ENCODE assay signal across 2 cellular contexts in genomic region chr7:150923191-150923590, GRCh38.
TF ChIP-seq lines count a peak whose summit lies in the region.

No MANE protein-coding gene starts in this region.

TF ChIP-seq in endothelial cell of umbilical vein, 7 proteins besides CTCF, POLR2A, EP300 and RAD21 (continued from another document):
- TF ChIP-seq, protein P1, sequence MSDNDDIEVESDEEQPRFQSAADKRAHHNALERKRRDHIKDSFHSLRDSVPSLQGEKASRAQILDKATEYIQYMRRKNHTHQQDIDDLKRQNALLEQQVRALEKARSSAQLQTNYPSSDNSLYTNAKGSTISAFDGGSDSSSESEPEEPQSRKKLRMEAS (IDR thresholded peaks at IDR 0.05; ENCODE audit: insufficient read depth, insufficient read length): no peak
- no peak for TF ChIP-seq POLR2AphosphoS5 (IDR thresholded peaks at IDR 0.05; ENCODE audit: insufficient read depth, low read depth, low read length)
- TF ChIP-seq JUN (IDR thresholded peaks at IDR 0.05; ENCODE audit: borderline replicate concordance, insufficient read depth, insufficient read length, low read depth): no peak
- TF ChIP-seq EZH2 (IDR thresholded peaks at IDR 0.05; ENCODE audit: borderline replicate concordance, low read depth, low read length, severe bottlenecking): no peak

TF ChIP-seq in WTC11, 78 proteins besides CTCF, POLR2A, EP300 and RAD21 (continued from another document):
- TF ChIP-seq, protein P2, sequence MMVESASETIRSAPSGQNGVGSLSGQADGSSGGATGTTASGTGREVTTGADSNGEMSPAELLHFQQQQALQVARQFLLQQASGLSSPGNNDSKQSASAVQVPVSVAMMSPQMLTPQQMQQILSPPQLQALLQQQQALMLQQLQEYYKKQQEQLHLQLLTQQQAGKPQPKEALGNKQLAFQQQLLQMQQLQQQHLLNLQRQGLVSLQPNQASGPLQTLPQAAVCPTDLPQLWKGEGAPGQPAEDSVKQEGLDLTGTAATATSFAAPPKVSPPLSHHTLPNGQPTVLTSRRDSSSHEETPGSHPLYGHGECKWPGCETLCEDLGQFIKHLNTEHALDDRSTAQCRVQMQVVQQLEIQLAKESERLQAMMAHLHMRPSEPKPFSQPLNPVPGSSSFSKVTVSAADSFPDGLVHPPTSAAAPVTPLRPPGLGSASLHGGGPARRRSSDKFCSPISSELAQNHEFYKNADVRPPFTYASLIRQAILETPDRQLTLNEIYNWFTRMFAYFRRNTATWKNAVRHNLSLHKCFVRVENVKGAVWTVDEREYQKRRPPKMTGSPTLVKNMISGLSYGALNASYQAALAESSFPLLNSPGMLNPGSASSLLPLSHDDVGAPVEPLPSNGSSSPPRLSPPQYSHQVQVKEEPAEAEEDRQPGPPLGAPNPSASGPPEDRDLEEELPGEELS (CRISPR knock-in tag; IDR thresholded peaks at IDR 0.05): no peak
- TF ChIP-seq E2F4 (CRISPR knock-in tag; IDR thresholded peaks at IDR 0.05; ENCODE audit: borderline replicate concordance, low read depth) (no peak), ATF6 (CRISPR knock-in tag; IDR thresholded peaks at IDR 0.05) (no peak), ZBTB21 (CRISPR knock-in tag; IDR thresholded peaks at IDR 0.05; ENCODE audit: borderline replicate concordance) (no peak), ZNF263 (CRISPR knock-in tag; IDR thresholded peaks at IDR 0.05; ENCODE audit: low read depth) (no peak), ZNF396 (CRISPR knock-in tag; IDR thresholded peaks at IDR 0.05; ENCODE audit: borderline replicate concordance) (no peak), EMX1 (CRISPR knock-in tag; IDR thresholded peaks at IDR 0.05) (no peak), NFATC4 (CRISPR knock-in tag; IDR thresholded peaks at IDR 0.05) (no peak), TEAD4 (CRISPR knock-in tag; IDR thresholded peaks at IDR 0.05) (no peak), CDX4 (CRISPR knock-in tag; IDR thresholded peaks at IDR 0.05; ENCODE audit: borderline replicate concordance) (no peak), TCF7 (CRISPR knock-in tag; IDR thresholded peaks at IDR 0.05; ENCODE audit: low read depth) (no peak)
- TF ChIP-seq, protein P3, sequence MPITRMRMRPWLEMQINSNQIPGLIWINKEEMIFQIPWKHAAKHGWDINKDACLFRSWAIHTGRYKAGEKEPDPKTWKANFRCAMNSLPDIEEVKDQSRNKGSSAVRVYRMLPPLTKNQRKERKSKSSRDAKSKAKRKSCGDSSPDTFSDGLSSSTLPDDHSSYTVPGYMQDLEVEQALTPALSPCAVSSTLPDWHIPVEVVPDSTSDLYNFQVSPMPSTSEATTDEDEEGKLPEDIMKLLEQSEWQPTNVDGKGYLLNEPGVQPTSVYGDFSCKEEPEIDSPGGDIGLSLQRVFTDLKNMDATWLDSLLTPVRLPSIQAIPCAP (CRISPR knock-in tag; IDR thresholded peaks at IDR 0.05): no peak
- TF ChIP-seq, protein P4, sequence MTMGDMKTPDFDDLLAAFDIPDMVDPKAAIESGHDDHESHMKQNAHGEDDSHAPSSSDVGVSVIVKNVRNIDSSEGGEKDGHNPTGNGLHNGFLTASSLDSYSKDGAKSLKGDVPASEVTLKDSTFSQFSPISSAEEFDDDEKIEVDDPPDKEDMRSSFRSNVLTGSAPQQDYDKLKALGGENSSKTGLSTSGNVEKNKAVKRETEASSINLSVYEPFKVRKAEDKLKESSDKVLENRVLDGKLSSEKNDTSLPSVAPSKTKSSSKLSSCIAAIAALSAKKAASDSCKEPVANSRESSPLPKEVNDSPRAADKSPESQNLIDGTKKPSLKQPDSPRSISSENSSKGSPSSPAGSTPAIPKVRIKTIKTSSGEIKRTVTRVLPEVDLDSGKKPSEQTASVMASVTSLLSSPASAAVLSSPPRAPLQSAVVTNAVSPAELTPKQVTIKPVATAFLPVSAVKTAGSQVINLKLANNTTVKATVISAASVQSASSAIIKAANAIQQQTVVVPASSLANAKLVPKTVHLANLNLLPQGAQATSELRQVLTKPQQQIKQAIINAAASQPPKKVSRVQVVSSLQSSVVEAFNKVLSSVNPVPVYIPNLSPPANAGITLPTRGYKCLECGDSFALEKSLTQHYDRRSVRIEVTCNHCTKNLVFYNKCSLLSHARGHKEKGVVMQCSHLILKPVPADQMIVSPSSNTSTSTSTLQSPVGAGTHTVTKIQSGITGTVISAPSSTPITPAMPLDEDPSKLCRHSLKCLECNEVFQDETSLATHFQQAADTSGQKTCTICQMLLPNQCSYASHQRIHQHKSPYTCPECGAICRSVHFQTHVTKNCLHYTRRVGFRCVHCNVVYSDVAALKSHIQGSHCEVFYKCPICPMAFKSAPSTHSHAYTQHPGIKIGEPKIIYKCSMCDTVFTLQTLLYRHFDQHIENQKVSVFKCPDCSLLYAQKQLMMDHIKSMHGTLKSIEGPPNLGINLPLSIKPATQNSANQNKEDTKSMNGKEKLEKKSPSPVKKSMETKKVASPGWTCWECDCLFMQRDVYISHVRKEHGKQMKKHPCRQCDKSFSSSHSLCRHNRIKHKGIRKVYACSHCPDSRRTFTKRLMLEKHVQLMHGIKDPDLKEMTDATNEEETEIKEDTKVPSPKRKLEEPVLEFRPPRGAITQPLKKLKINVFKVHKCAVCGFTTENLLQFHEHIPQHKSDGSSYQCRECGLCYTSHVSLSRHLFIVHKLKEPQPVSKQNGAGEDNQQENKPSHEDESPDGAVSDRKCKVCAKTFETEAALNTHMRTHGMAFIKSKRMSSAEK (CRISPR knock-in tag; IDR thresholded peaks at IDR 0.05; ENCODE audit: borderline replicate concordance): no peak
- TF ChIP-seq, protein P5, sequence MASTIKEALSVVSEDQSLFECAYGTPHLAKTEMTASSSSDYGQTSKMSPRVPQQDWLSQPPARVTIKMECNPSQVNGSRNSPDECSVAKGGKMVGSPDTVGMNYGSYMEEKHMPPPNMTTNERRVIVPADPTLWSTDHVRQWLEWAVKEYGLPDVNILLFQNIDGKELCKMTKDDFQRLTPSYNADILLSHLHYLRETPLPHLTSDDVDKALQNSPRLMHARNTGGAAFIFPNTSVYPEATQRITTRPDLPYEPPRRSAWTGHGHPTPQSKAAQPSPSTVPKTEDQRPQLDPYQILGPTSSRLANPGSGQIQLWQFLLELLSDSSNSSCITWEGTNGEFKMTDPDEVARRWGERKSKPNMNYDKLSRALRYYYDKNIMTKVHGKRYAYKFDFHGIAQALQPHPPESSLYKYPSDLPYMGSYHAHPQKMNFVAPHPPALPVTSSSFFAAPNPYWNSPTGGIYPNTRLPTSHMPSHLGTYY (CRISPR knock-in tag; IDR thresholded peaks at IDR 0.05): no peak
